In the genomic region with DNA sequence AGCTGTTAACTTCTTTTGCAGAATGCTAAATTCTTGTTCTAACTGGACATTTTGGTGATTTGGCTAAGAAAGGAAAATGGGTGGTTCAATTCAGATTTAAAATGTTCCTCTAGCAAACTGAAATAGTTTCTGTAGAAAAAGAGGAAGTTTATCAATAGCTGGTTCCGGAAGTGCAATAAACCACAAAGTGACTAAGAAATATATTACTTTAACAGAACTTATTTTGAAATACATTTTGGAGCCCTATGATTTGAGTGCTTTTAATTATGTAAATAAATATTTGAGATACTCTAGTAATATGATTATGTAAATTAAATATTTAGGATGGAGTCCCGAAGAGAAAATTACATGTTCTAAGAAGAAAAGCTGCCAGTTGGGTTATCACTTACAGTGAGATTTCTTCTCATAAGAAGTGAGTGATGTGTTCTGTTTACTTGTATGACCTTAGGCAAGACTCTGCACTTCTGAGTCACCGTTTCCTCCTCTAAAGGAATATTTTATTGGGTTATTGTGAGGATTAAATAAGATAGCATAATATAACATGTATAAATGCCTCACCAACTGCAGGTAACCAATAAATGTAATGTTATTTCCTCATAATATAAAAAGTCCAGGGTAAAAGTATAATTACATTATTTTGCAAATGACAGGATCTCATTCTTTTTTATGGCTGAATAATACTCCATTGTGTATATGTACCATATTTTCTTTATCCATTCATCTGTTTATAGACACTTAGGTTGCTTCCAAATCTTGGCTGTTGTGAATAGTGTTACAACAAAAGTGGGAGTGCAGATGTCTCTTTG, we compare ENCODE assay signal across 8 cellular contexts. TPM values are rescaled to one million over a fixed set of nuclear protein-coding genes. Genes with fewer than 3 reads are reported as not detected.
A peak's percentile ranks its signal among the peaks of the same experiment; 100 is the strongest.
DNase-seq lines count a peak whose midpoint lies in the region; ATAC-seq, FAIRE-seq and TF ChIP-seq lines count a peak whose summit lies in the region.

A gene with protein sequence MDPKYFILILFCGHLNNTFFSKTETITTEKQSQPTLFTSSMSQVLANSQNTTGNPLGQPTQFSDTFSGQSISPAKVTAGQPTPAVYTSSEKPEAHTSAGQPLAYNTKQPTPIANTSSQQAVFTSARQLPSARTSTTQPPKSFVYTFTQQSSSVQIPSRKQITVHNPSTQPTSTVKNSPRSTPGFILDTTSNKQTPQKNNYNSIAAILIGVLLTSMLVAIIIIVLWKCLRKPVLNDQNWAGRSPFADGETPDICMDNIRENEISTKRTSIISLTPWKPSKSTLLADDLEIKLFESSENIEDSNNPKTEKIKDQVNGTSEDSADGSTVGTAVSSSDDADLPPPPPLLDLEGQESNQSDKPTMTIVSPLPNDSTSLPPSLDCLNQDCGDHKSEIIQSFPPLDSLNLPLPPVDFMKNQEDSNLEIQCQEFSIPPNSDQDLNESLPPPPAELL (minus strand): TSS at position 73 of the 806 bp plus-strand sequence. CDS start 8,445 bp downstream, outside the sequence.

- peaks cover 19 to 58% (median 37%) of the 10 kb centered on the region in 4 donors for H3K4me1 Mint-ChIP-seq in naive thymus-derived CD8-positive, alpha-beta T cell

- no peaks in the 10 kb centered on the region for H3K9me3 Mint-ChIP-seq in naive thymus-derived CD8-positive, alpha-beta T cell

- H3K27me3 ChIP-seq in MG63 = no peaks in the 10 kb centered on the region

- in situ Hi-C loops in astrocyte of the spinal cord (cut with HindIII; ENCODE audit: low sequenced_read_pairs) = no loop called here

- no peaks in the 10 kb centered on the region for H3K27me3 Mint-ChIP-seq in naive thymus-derived CD8-positive, alpha-beta T cell

- peak; percentile 19 to 35 for ATAC-seq in naive thymus-derived CD8-positive, alpha-beta T cell
- ATAC-seq in GM19023 (IDR thresholded peaks at IDR 0.05; ENCODE audit: unreplicated experiment) = no peak

- peak; percentile 94 for FAIRE-seq in GM18507 (lab: Jason Lieb, UNC)

- peak within 1 kb of the TSS; percentile 79 to 98 (median 94) for H3K4me3 Mint-ChIP-seq in naive thymus-derived CD8-positive, alpha-beta T cell

- no peaks in the 10 kb centered on the region for H3K36me3 ChIP-seq in MG63

- H3K9me3 ChIP-seq in MG63 = 0 out of 2 replicates have a peak, but pooled peaks cover 2% of the 10 kb centered on the region

- H3K4me3 ChIP-seq in MG63 = peak within 1 kb of the TSS; percentile 7; the same call in 1 of the 2 replicates
- H3K4me3 ChIP-seq in astrocyte of the spinal cord (ENCODE audit: low read depth, low read length) = no peak within 1 kb of the TSS

- POLR2A ChIA-PET in naive thymus-derived CD8-positive, alpha-beta T cell (lab: Charles Lee) = interaction anchor here (0.5 to 5.0 kb wide), 7 partner anchors 6 to 1696 kb away, joined by 3 to 90 read pairs (median 4); partner anchors contain the start of gene EVI2A

- DNase-seq in GM18507 (ENCODE audit: extremely low spot score, insufficient read length, low read depth) (no peak), MG63 (peak; percentile 31), astrocyte of the spinal cord (ENCODE audit: low read depth, low spot score) (peak; percentile 21), NCI-H1694 (lab: John Stamatoyannopoulos, UW) (no peak), NCI-H1092 treated with DMSO at 0.1 percent for 48 hours (lab: John Stamatoyannopoulos, UW) (no peak)
- peak in 3 of 10 donors; percentile 62 to 70 (median 63) for DNase-seq in naive thymus-derived CD8-positive, alpha-beta T cell
- DNase-seq in activated CD4-positive, alpha-beta T cell treated with anti-CD3 and anti-CD28 coated beads for 48 hours = no peak

- peaks cover 6 to 14% (median 6%) of the 10 kb centered on the region in 3 donors for H3K36me3 Mint-ChIP-seq in naive thymus-derived CD8-positive, alpha-beta T cell

- H3K27ac Mint-ChIP-seq in naive thymus-derived CD8-positive, alpha-beta T cell = peak within 1 kb of the TSS; percentile 84 to 98 (median 94)

- TF ChIP-seq CTCF in astrocyte of the spinal cord (IDR thresholded peaks at IDR 0.05; ENCODE audit: low read depth, low read length) = no peak

RNA-seq across cellular contexts. Expression of the gene that starts here (rescaled TPM):
- total RNA-seq in MG63 (2014; rRNA removed; shearing (Covaris generic); ENCODE audit: low replicate concordance) = not detected in 2 replicates
- total RNA-seq in naive thymus-derived CD8-positive, alpha-beta T cell = 100 to 1,000 TPM; 146 to 159 TPM
- polyA plus RNA-seq in naive thymus-derived CD8-positive, alpha-beta T cell = 10 to 100 TPM; 69.5 to 82.1 (median 79.7) TPM

Comparison
In these comparisons a context has a peak if more than half of its experiments do, and no peak if none do; other contexts are left out.
1. RNA of the gene that starts here (total RNA-seq): 146 to 159 TPM in naive thymus-derived CD8-positive, alpha-beta T cell; not detected in MG63; every median in the first group is over 100 times any median in the second.
2. Peak in DNase-seq and H3K4me3 ChIP-seq in MG63; RNA of the gene not detected or under 1 TPM.